In the genomic region with DNA sequence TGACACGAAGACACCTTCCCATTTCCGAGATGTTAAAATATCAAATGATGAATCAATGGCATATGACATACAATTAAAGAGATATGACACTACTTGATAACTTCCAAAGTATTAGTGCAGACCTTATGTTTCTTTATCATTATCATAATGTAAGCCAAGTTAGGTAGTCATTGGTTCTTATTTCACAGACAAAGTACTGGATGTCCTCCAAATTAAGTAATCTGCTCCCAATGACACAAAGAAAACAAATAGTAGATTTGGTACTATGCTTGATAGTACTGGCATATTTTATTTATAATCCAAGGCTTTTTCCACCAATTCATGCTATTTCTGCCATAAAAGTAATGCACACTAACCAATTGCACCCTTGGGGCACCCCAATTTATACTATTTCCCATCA, we compare ENCODE assay signal across 39 cellular contexts.
"Had no signal": no experiment of that assay in that cellular context is flagged by ENCODE, and none has a peak within 500 bp of the region (broad histone marks: within the 10 kb centered on the region; RNA-seq: fewer than 3 reads in every experiment).

No MANE protein-coding gene starts in this region.

- H3K4me3 Mint-ChIP-seq: activated B cell treated with CpG ODN at 0.5 μM for 24 hours; activated CD4-positive, alpha-beta memory T cell treated with anti-CD3 and anti-CD28 coated beads, Interleukin-2, amount 10 ng/mL, durations not matched to agents 7 days and 5 days; activated CD4-positive, alpha-beta T cell treated with anti-CD3 and anti-CD28 coated beads, Interleukin-2, amount 10 ng/mL, durations not matched to agents 24 days and 14 days; activated CD8-positive, alpha-beta memory T cell treated with anti-CD3 and anti-CD28 coated beads, Interleukin-2, amount 10 ng/mL, durations not matched to agents 7 days and 5 days; activated CD8-positive, alpha-beta T cell treated with anti-CD3 and anti-CD28 coated beads, Interleukin-2, amount 10 ng/mL, durations not matched to agents 7 days and 5 days; activated naive CD4-positive, alpha-beta T cell treated with anti-CD3 and anti-CD28 coated beads, Interleukin-2, amount 10 ng/mL, durations not matched to agents 7 days and 5 days; activated naive CD4-positive, alpha-beta T cell treated with anti-CD3 and anti-CD28 coated beads, Interleukin-2, amount 50 U/mL, for 24 hours; activated naive CD8-positive, alpha-beta T cell; activated naive CD8-positive, alpha-beta T cell treated with anti-CD3 and anti-CD28 coated beads, Interleukin-2, amount 10 ng/mL, durations not matched to agents 7 days and 5 days; activated naive CD8-positive, alpha-beta T cell treated with anti-CD3 and anti-CD28 coated beads, Interleukin-2, amount 50 U/mL, for 24 hours; activated T-cell treated with anti-CD3 and anti-CD28 coated beads, Interleukin-2, amount 50 U/mL, for 24 hours; central memory CD8-positive, alpha-beta T cell; T-helper 1 cell treated with Interleukin-12 subunit alpha and Interleukin-12 subunit beta and Interleukin-4 antibody, amounts not matched to agents 30 μg/mL and 1 μg/mL, for 36 hours; T-helper 2 cell treated with Interferon-gamma antibody and Interleukin-4, amounts not matched to agents 5 μg/mL and 100 μg/mL, for 36 hours had no signal

- H3K36me3 ChIP-seq: ascending aorta, brain microvascular endothelial cell, cardiac muscle cell had no signal

- H3K36me3 Mint-ChIP-seq: activated CD8-positive, alpha-beta memory T cell treated with anti-CD3 and anti-CD28 coated beads, Interleukin-2, amount 10 ng/mL, durations not matched to agents 7 days and 5 days; activated naive CD4-positive, alpha-beta T cell treated with anti-CD3 and anti-CD28 coated beads, Interleukin-2, amount 10 ng/mL, durations not matched to agents 7 days and 5 days; activated naive CD4-positive, alpha-beta T cell treated with anti-CD3 and anti-CD28 coated beads, Interleukin-2, amount 50 U/mL, for 24 hours; activated naive CD8-positive, alpha-beta T cell; activated naive CD8-positive, alpha-beta T cell treated with anti-CD3 and anti-CD28 coated beads, Interleukin-2, amount 10 ng/mL, durations not matched to agents 7 days and 5 days had no signal

- H3K27me3 Mint-ChIP-seq: activated naive CD4-positive, alpha-beta T cell treated with anti-CD3 and anti-CD28 coated beads, Interleukin-2, amount 50 U/mL, for 24 hours had no signal

- H3K4me1 Mint-ChIP-seq: activated B cell treated with CpG ODN at 0.5 μM for 24 hours; activated CD4-positive, alpha-beta memory T cell treated with anti-CD3 and anti-CD28 coated beads, Interleukin-2, amount 10 ng/mL, durations not matched to agents 7 days and 5 days; activated CD4-positive, alpha-beta T cell treated with anti-CD3 and anti-CD28 coated beads, Interleukin-2, amount 10 ng/mL, durations not matched to agents 24 days and 14 days; activated CD8-positive, alpha-beta memory T cell treated with anti-CD3 and anti-CD28 coated beads, Interleukin-2, amount 10 ng/mL, durations not matched to agents 7 days and 5 days; activated naive CD4-positive, alpha-beta T cell treated with anti-CD3 and anti-CD28 coated beads, Interleukin-2, amount 10 ng/mL, durations not matched to agents 7 days and 5 days; activated naive CD4-positive, alpha-beta T cell treated with anti-CD3 and anti-CD28 coated beads, Interleukin-2, amount 50 U/mL, for 24 hours; activated naive CD8-positive, alpha-beta T cell treated with anti-CD3 and anti-CD28 coated beads, Interleukin-2, amount 10 ng/mL, durations not matched to agents 7 days and 5 days; activated naive CD8-positive, alpha-beta T cell treated with anti-CD3 and anti-CD28 coated beads, Interleukin-2, amount 50 U/mL, for 24 hours; central memory CD8-positive, alpha-beta T cell had no signal

- H3K4me1 ChIP-seq: ascending aorta had no signal

- H3K9me3 ChIP-seq: ascending aorta had no signal

- H3K27ac ChIP-seq: ascending aorta, brain microvascular endothelial cell, cardiac muscle cell, VCaP had no signal

- H3K27me3 ChIP-seq: ascending aorta, brain microvascular endothelial cell, cardiac muscle cell had no signal

- H3K4me3 ChIP-seq: ascending aorta, cardiac muscle cell had no signal

- FAIRE-seq: bronchial epithelial cell, TTC549 had no signal

- ATAC-seq: activated CD8-positive, alpha-beta memory T cell treated with anti-CD3 and anti-CD28 coated beads, Interleukin-2, amount 10 ng/mL, durations not matched to agents 7 days and 5 days; activated CD8-positive, alpha-beta T cell treated with anti-CD3 and anti-CD28 coated beads, Interleukin-2, amount 10 ng/mL, durations not matched to agents 7 days and 5 days; activated naive CD8-positive, alpha-beta T cell treated with anti-CD3 and anti-CD28 coated beads, Interleukin-2, amount 50 U/mL, for 24 hours had no signal

- H3K9me3 Mint-ChIP-seq: activated B cell treated with CpG ODN at 0.5 μM for 24 hours; activated CD4-positive, alpha-beta memory T cell treated with anti-CD3 and anti-CD28 coated beads, Interleukin-2, amount 10 ng/mL, durations not matched to agents 7 days and 5 days; activated CD4-positive, alpha-beta T cell treated with anti-CD3 and anti-CD28 coated beads, Interleukin-2, amount 10 ng/mL, durations not matched to agents 24 days and 14 days; activated naive CD4-positive, alpha-beta T cell treated with anti-CD3 and anti-CD28 coated beads, Interleukin-2, amount 10 ng/mL, durations not matched to agents 7 days and 5 days; activated naive CD4-positive, alpha-beta T cell treated with anti-CD3 and anti-CD28 coated beads, Interleukin-2, amount 50 U/mL, for 24 hours; activated naive CD8-positive, alpha-beta T cell treated with anti-CD3 and anti-CD28 coated beads, Interleukin-2, amount 10 ng/mL, durations not matched to agents 7 days and 5 days; activated naive CD8-positive, alpha-beta T cell treated with anti-CD3 and anti-CD28 coated beads, Interleukin-2, amount 50 U/mL, for 24 hours; activated T-cell treated with anti-CD3 and anti-CD28 coated beads, Interleukin-2, amount 50 U/mL, for 24 hours; activated T-helper 2 cell treated with anti-CD3 and anti-CD28 coated beads, Interferon-gamma antibody, Interleukin-2, Interleukin-4, amounts not matched to agents 10 μg/mL and 5 μg/mL and 100 μg/mL, durations not matched to agents 14 hours and 24 hours and 36 hours; central memory CD8-positive, alpha-beta T cell; T-helper 1 cell treated with Interleukin-12 subunit alpha and Interleukin-12 subunit beta and Interleukin-4 antibody, amounts not matched to agents 30 μg/mL and 1 μg/mL, for 36 hours; T-helper 2 cell treated with Interferon-gamma antibody and Interleukin-4, amounts not matched to agents 5 μg/mL and 100 μg/mL, for 36 hours had no signal

- DNase-seq: activated B cell treated with CpG ODN at 0.5 μM for 24 hours; activated CD4-positive, alpha-beta memory T cell treated with anti-CD3 and anti-CD28 coated beads, Interleukin-2, amount 10 ng/mL, durations not matched to agents 7 days and 5 days; activated CD4-positive, alpha-beta T cell treated with anti-CD3 and anti-CD28 coated beads for 4 hours; activated CD4-positive, alpha-beta T cell treated with anti-CD3 and anti-CD28 coated beads, Interleukin-2, amount 10 ng/mL, durations not matched to agents 24 days and 14 days; activated CD4-positive, alpha-beta T cell treated with anti-CD3 and anti-CD28 coated beads, Interleukin-2, amount 50 U/mL, for 1 hour; activated CD4-positive, alpha-beta T cell treated with anti-CD3 and anti-CD28 coated beads, Interleukin-2, amount 50 U/mL, for 4 hours; activated CD4-positive, CD25-positive, alpha-beta regulatory T cell treated with anti-CD3 and anti-CD28 coated beads, Interleukin-2, amount 50 U/mL, for 72 hours; activated CD8-positive, alpha-beta memory T cell treated with anti-CD3 and anti-CD28 coated beads for 24 hours; activated CD8-positive, alpha-beta memory T cell treated with anti-CD3 and anti-CD28 coated beads, Interleukin-2, amount 10 ng/mL, durations not matched to agents 7 days and 5 days; activated CD8-positive, alpha-beta memory T cell treated with anti-CD3 and anti-CD28 coated beads, Interleukin-2, amount 50 U/mL, for 48 hours; activated CD8-positive, alpha-beta T cell treated with anti-CD3 and anti-CD28 coated beads, Interleukin-2, amount 10 ng/mL, durations not matched to agents 7 days and 5 days; activated effector memory CD4-positive, alpha-beta T cell treated with Interleukin-2 at 50 U/mL for 16 hours; activated gamma-delta T cell; activated naive CD4-positive, alpha-beta T cell treated with anti-CD3 and anti-CD28 coated beads, Interleukin-2, amount 10 ng/mL, durations not matched to agents 7 days and 5 days; activated naive CD4-positive, alpha-beta T cell treated with Interleukin-2 at 50 U/mL for 16 hours; activated naive CD8-positive, alpha-beta T cell treated with anti-CD3 and anti-CD28 coated beads, Interleukin-2, amount 10 ng/mL, durations not matched to agents 7 days and 5 days; activated naive CD8-positive, alpha-beta T cell treated with anti-CD3 and anti-CD28 coated beads, Interleukin-2, amount 50 U/mL, for 24 hours; activated T-cell treated with anti-CD3 and anti-CD28 coated beads, Interleukin-2, amount 50 U/mL, for 24 hours; activated T-cell treated with anti-CD3 and anti-CD28 coated beads, Interleukin-2, amount 50 U/mL, for 48 hours; amygdala; anterior cingulate cortex; brain microvascular endothelial cell; caudate nucleus; cerebellar nuclear complex; SW 1271; T-helper 1 cell; T-helper 2 cell; T-helper 9 cell had no signal

- H3K27ac Mint-ChIP-seq: activated B cell treated with CpG ODN at 0.5 μM for 24 hours; activated CD4-positive, alpha-beta memory T cell treated with anti-CD3 and anti-CD28 coated beads, Interleukin-2, amount 10 ng/mL, durations not matched to agents 7 days and 5 days; activated CD4-positive, alpha-beta T cell treated with anti-CD3 and anti-CD28 coated beads, Interleukin-2, amount 10 ng/mL, durations not matched to agents 24 days and 14 days; activated CD8-positive, alpha-beta memory T cell treated with anti-CD3 and anti-CD28 coated beads, Interleukin-2, amount 10 ng/mL, durations not matched to agents 7 days and 5 days; activated CD8-positive, alpha-beta T cell treated with anti-CD3 and anti-CD28 coated beads, Interleukin-2, amount 10 ng/mL, durations not matched to agents 7 days and 5 days; activated naive CD4-positive, alpha-beta T cell treated with anti-CD3 and anti-CD28 coated beads, Interleukin-2, amount 10 ng/mL, durations not matched to agents 7 days and 5 days; activated naive CD4-positive, alpha-beta T cell treated with anti-CD3 and anti-CD28 coated beads, Interleukin-2, amount 50 U/mL, for 24 hours; activated naive CD8-positive, alpha-beta T cell; activated naive CD8-positive, alpha-beta T cell treated with anti-CD3 and anti-CD28 coated beads, Interleukin-2, amount 10 ng/mL, durations not matched to agents 7 days and 5 days; activated naive CD8-positive, alpha-beta T cell treated with anti-CD3 and anti-CD28 coated beads, Interleukin-2, amount 50 U/mL, for 24 hours; activated T-cell treated with anti-CD3 and anti-CD28 coated beads, Interleukin-2, amount 50 U/mL, for 24 hours; activated T-helper 2 cell treated with anti-CD3 and anti-CD28 coated beads, Interferon-gamma antibody, Interleukin-2, Interleukin-4, amounts not matched to agents 10 μg/mL and 5 μg/mL and 100 μg/mL, durations not matched to agents 14 hours and 24 hours and 36 hours; T-helper 1 cell treated with Interleukin-12 subunit alpha and Interleukin-12 subunit beta and Interleukin-4 antibody, amounts not matched to agents 30 μg/mL and 1 μg/mL, for 36 hours; T-helper 2 cell treated with Interferon-gamma antibody and Interleukin-4, amounts not matched to agents 5 μg/mL and 100 μg/mL, for 36 hours had no signal
